Comparison of ENCODE assay signal across 9 cellular contexts in genomic region chr19:19517235-19517619, GRCh38. TPM values are rescaled to one million over a fixed set of nuclear protein-coding genes. Genes with fewer than 3 reads are reported as not detected.
DNase-seq lines count a peak whose midpoint lies in the region; ATAC-seq and TF ChIP-seq lines count a peak whose summit lies in the region.
"Had no signal": no experiment of that assay in that cellular context is flagged by ENCODE, and none has a peak within 500 bp of the region (broad histone marks: within the 10 kb centered on the region; RNA-seq: fewer than 3 reads in every experiment).

No MANE protein-coding gene starts in this region.

- intact Hi-C loops in activated T-helper 1 cell treated with anti-CD3 and anti-CD28 coated beads, Interleukin-12 subunit alpha, Interleukin-12 subunit beta, Interleukin-2, Interleukin-4 antibody, amounts not matched to agents 30 ng/mL and 10 ng/mL and 1 ng/mL, durations not matched to agents 14 hours and 24 hours and 36 hours (cut with micrococcal nuclease): no loop called here

- H3K4me1 ChIP-seq in iPS-15b (ENCODE audit: control insufficient read depth, insufficient read depth, low read length): peaks cover under 1% of the 10 kb centered on the region
- H3K4me1 ChIP-seq in suprapubic skin: peaks cover 34% of the 10 kb centered on the region

- no peak for TF ChIP-seq EP300 in suprapubic skin (IDR thresholded peaks at IDR 0.05)

- WGBS in suprapubic skin: 82% methylated on average over 10 of the region's 10 CpGs

- H3K27me3 ChIP-seq in iPS-15b (ENCODE audit: control insufficient read depth, insufficient read depth, low read length) (no peaks in the 10 kb centered on the region), suprapubic skin (no peaks in the 10 kb centered on the region)

- H3K4me3 ChIP-seq in iPS-15b (ENCODE audit: low read depth, low read length) (peak overlapping the region; percentile 67), suprapubic skin (peak overlapping the region; percentile 75)

- no peak overlapping the region for H3K27ac ChIP-seq in suprapubic skin

- H3K9me3 Mint-ChIP-seq in activated naive CD4-positive, alpha-beta T cell treated with anti-CD3 and anti-CD28 coated beads, Interleukin-2, amount 50 U/mL, for 24 hours: no peaks in the 10 kb centered on the region
- H3K9me3 Mint-ChIP-seq in activated T-helper 1 cell treated with anti-CD3 and anti-CD28 coated beads, Interleukin-12 subunit alpha, Interleukin-12 subunit beta, Interleukin-2, Interleukin-4 antibody, amounts not matched to agents 30 ng/mL and 10 ng/mL and 1 ng/mL, durations not matched to agents 14 hours and 24 hours and 36 hours: no peaks in the 10 kb centered on the region

- H3K9me3 ChIP-seq in iPS-15b (ENCODE audit: control insufficient read depth, insufficient read depth, low read length) (no peaks in the 10 kb centered on the region), suprapubic skin (no peaks in the 10 kb centered on the region)

- H3K27me3 Mint-ChIP-seq in activated naive CD4-positive, alpha-beta T cell treated with anti-CD3 and anti-CD28 coated beads, Interleukin-2, amount 50 U/mL, for 24 hours: no peaks in the 10 kb centered on the region
- H3K27me3 Mint-ChIP-seq in activated T-helper 1 cell treated with anti-CD3 and anti-CD28 coated beads, Interleukin-12 subunit alpha, Interleukin-12 subunit beta, Interleukin-2, Interleukin-4 antibody, amounts not matched to agents 30 ng/mL and 10 ng/mL and 1 ng/mL, durations not matched to agents 14 hours and 24 hours and 36 hours (ENCODE audit: insufficient read depth): no peaks in the 10 kb centered on the region

- no peak for TF ChIP-seq CTCF in suprapubic skin (IDR thresholded peaks at IDR 0.05)

- peak overlapping the region; percentile 91 for H3K4me3 Mint-ChIP-seq in activated naive CD4-positive, alpha-beta T cell treated with anti-CD3 and anti-CD28 coated beads, Interleukin-2, amount 50 U/mL, for 24 hours
- peak overlapping the region; percentile 92 for H3K4me3 Mint-ChIP-seq in activated T-helper 1 cell treated with anti-CD3 and anti-CD28 coated beads, Interleukin-12 subunit alpha, Interleukin-12 subunit beta, Interleukin-2, Interleukin-4 antibody, amounts not matched to agents 30 ng/mL and 10 ng/mL and 1 ng/mL, durations not matched to agents 14 hours and 24 hours and 36 hours

- peaks cover 10% of the 10 kb centered on the region for H3K36me3 Mint-ChIP-seq in activated naive CD4-positive, alpha-beta T cell treated with anti-CD3 and anti-CD28 coated beads, Interleukin-2, amount 50 U/mL, for 24 hours
- peaks cover 22% of the 10 kb centered on the region for H3K36me3 Mint-ChIP-seq in activated T-helper 1 cell treated with anti-CD3 and anti-CD28 coated beads, Interleukin-12 subunit alpha, Interleukin-12 subunit beta, Interleukin-2, Interleukin-4 antibody, amounts not matched to agents 30 ng/mL and 10 ng/mL and 1 ng/mL, durations not matched to agents 14 hours and 24 hours and 36 hours (ENCODE audit: low read depth)

- no peak for ATAC-seq in HG03520 (IDR thresholded peaks at IDR 0.05; ENCODE audit: unreplicated experiment)

- H3K4me1 Mint-ChIP-seq in activated naive CD4-positive, alpha-beta T cell treated with anti-CD3 and anti-CD28 coated beads, Interleukin-2, amount 50 U/mL, for 24 hours: peaks cover 32% of the 10 kb centered on the region
- peaks cover 11% of the 10 kb centered on the region for H3K4me1 Mint-ChIP-seq in activated T-helper 1 cell treated with anti-CD3 and anti-CD28 coated beads, Interleukin-12 subunit alpha, Interleukin-12 subunit beta, Interleukin-2, Interleukin-4 antibody, amounts not matched to agents 30 ng/mL and 10 ng/mL and 1 ng/mL, durations not matched to agents 14 hours and 24 hours and 36 hours (ENCODE audit: low read depth)

- no peak overlapping the region for H3K9ac ChIP-seq in iPS-15b (ENCODE audit: low read depth, low read length)

- H3K36me3 ChIP-seq in iPS-15b (ENCODE audit: control insufficient read depth, insufficient read depth, low read length) (peaks cover 13% of the 10 kb centered on the region), suprapubic skin (peaks cover 10% of the 10 kb centered on the region)

- DNase-seq in activated naive CD4-positive, alpha-beta T cell treated with Interleukin-2 at 50 U/mL for 16 hours: no peak
- DNase-seq in activated T-helper 1 cell treated with anti-CD3 and anti-CD28 coated beads, Interleukin-12 subunit alpha, Interleukin-12 subunit beta, Interleukin-2, Interleukin-4 antibody, amounts not matched to agents 30 ng/mL and 10 ng/mL and 1 ng/mL, durations not matched to agents 14 hours and 24 hours and 36 hours (ENCODE audit: low spot score): no peak
- DNase-seq in suprapubic skin (ENCODE audit: low spot score in 2 of 2) (no peak), hippocampal formation (lab: John Stamatoyannopoulos, UW) (no peak), HUDEP-2 (lab: John Stamatoyannopoulos, UW; ENCODE audit: unreplicated experiment in 76 of 76) (no peak)
- DNase-seq: NCI-H2171 had no signal

- no peak overlapping the region for H3K27ac Mint-ChIP-seq in activated naive CD4-positive, alpha-beta T cell treated with anti-CD3 and anti-CD28 coated beads, Interleukin-2, amount 50 U/mL, for 24 hours
- H3K27ac Mint-ChIP-seq in activated T-helper 1 cell treated with anti-CD3 and anti-CD28 coated beads, Interleukin-12 subunit alpha, Interleukin-12 subunit beta, Interleukin-2, Interleukin-4 antibody, amounts not matched to agents 30 ng/mL and 10 ng/mL and 1 ng/mL, durations not matched to agents 14 hours and 24 hours and 36 hours: no peak overlapping the region

- TF ChIP-seq POLR2A in suprapubic skin (IDR thresholded peaks at IDR 0.05): no peak

RNA-seq across cellular contexts. Expression of gene NDUFA13, which starts 1.2 kb away (rescaled TPM):
- total RNA-seq in activated T-helper 1 cell treated with anti-CD3 and anti-CD28 coated beads, Interleukin-12 subunit alpha, Interleukin-12 subunit beta, Interleukin-2, Interleukin-4 antibody, amounts not matched to agents 30 ng/mL and 10 ng/mL and 1 ng/mL, durations not matched to agents 14 hours and 24 hours and 36 hours: 408 and 410 TPM in 2 replicates
- 100 to 1,000 TPM in 3 of 4 donors, 10 to 100 TPM in 1; 94.4 to 160 (median 109) TPM for total RNA-seq in suprapubic skin

RNA-seq across cellular contexts. Expression of gene TSSK6, which starts 1.9 kb away (rescaled TPM):
- 3.0 and 4.1 TPM in 2 replicates for total RNA-seq in activated T-helper 1 cell treated with anti-CD3 and anti-CD28 coated beads, Interleukin-12 subunit alpha, Interleukin-12 subunit beta, Interleukin-2, Interleukin-4 antibody, amounts not matched to agents 30 ng/mL and 10 ng/mL and 1 ng/mL, durations not matched to agents 14 hours and 24 hours and 36 hours
- total RNA-seq in suprapubic skin: 1 to 10 TPM; 1.9 to 3.8 (median 3.0) TPM

RNA-seq across cellular contexts. Expression of gene YJEFN3, which starts 11.5 kb away (rescaled TPM):
- total RNA-seq in activated T-helper 1 cell treated with anti-CD3 and anti-CD28 coated beads, Interleukin-12 subunit alpha, Interleukin-12 subunit beta, Interleukin-2, Interleukin-4 antibody, amounts not matched to agents 30 ng/mL and 10 ng/mL and 1 ng/mL, durations not matched to agents 14 hours and 24 hours and 36 hours: 13.6 and 15.0 TPM in 2 replicates
- 10 to 100 TPM in 1 of 4 donors, 1 to 10 TPM in 3; 1.1 to 12.0 (median 1.7) TPM for total RNA-seq in suprapubic skin

RNA-seq across cellular contexts. Expression of gene CILP2, which starts 20.8 kb away (rescaled TPM):
- 0.26 and 0.29 TPM in 2 replicates for total RNA-seq in activated T-helper 1 cell treated with anti-CD3 and anti-CD28 coated beads, Interleukin-12 subunit alpha, Interleukin-12 subunit beta, Interleukin-2, Interleukin-4 antibody, amounts not matched to agents 30 ng/mL and 10 ng/mL and 1 ng/mL, durations not matched to agents 14 hours and 24 hours and 36 hours
- total RNA-seq in suprapubic skin: under 1 TPM; 0.15 to 0.44 (median 0.21) TPM
